9 cellular contexts compared by ENCODE assay signal in the genomic region with DNA sequence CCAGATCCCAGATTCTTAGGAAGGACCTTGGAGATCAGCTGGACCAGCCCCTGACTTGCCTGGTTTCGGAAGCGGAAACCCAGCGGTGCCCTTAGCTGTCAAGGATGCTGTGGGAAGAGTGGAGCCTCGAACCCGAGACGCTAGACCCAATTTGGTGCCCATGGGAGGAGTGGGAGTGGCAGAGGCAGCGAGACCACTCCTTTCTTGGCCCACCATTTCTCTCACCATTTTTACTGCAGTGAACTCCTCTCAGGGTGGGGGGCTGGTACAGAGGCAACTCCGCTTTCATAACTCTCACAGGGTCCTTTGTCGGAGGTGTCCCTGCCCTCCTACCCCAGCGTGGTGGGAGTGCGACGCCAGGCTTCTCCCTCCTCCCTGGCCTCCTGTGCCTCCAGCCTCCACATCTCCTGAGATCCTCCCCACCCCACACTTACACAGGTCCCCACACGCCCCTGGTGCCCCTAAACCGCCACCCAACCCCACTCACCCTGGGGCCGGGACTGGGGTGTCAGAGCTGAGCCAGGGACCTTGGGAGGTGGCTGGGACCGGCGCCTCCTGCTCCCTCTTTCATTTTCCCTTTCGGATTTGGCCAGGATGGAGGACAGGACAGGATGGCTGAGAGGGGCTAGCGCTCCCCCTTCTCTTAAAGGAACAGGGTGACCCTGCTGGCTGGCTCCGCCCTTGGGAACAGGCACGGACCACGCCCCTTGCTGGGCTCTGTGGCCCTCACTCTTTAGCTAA. TPM values are rescaled to one million over a fixed set of nuclear protein-coding genes. Genes with fewer than 3 reads are reported as not detected.
DNase-seq lines count a peak whose midpoint lies in the region; ATAC-seq, FAIRE-seq and TF ChIP-seq lines count a peak whose summit lies in the region.
"Had no signal": no experiment of that assay in that cellular context is flagged by ENCODE, and none has a peak within 500 bp of the region (broad histone marks: within the 10 kb centered on the region; RNA-seq: fewer than 3 reads in every experiment).

A gene with protein sequence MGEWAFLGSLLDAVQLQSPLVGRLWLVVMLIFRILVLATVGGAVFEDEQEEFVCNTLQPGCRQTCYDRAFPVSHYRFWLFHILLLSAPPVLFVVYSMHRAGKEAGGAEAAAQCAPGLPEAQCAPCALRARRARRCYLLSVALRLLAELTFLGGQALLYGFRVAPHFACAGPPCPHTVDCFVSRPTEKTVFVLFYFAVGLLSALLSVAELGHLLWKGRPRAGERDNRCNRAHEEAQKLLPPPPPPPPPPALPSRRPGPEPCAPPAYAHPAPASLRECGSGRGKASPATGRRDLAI (minus strand): TSS at position 617 of the 741 bp plus-strand sequence. CDS start 922 bp downstream, outside the sequence.

- no peak for TF ChIP-seq CTCF in CD14-positive monocyte (IDR thresholded peaks at IDR 0.05)
- TF ChIP-seq CTCF in epithelial cell of proximal tubule (conservative IDR thresholded peaks at IDR 0.05; ENCODE audit: low read depth, low read length), result no peak

- peaks cover 3% of the 10 kb centered on the region for H3K4me1 ChIP-seq in neuron (ENCODE audit: insufficient read depth, low read length)

- H3K9me3 ChIP-seq in MG63 (no peaks in the 10 kb centered on the region), neuron (ENCODE audit: low read length) (no peaks in the 10 kb centered on the region)

- FAIRE-seq in RCC 7860 (lab: Jason Lieb, UNC), result no peak
- FAIRE-seq: urothelium cell line had no signal

- H3K27me3 ChIP-seq in MG63 (no peaks in the 10 kb centered on the region), neuron (ENCODE audit: insufficient read depth, low read length) (peaks cover 5% of the 10 kb centered on the region)

- DNase-seq in CD14-positive monocyte (ENCODE audit: low spot score), result peak; percentile 30
- no peak for DNase-seq in MG63
- no peak for DNase-seq in epithelial cell of proximal tubule (ENCODE audit: low read depth)
- DNase-seq in RCC 7860 (ENCODE audit: low spot score), result no peak

- ATAC-seq in HG02840 (IDR thresholded peaks at IDR 0.05; ENCODE audit: low FRiP score, unreplicated experiment) (no peak), GM21619 (IDR thresholded peaks at IDR 0.05; ENCODE audit: unreplicated experiment) (no peak), HG02610 (IDR thresholded peaks at IDR 0.05; ENCODE audit: unreplicated experiment) (no peak)

- no peak within 1 kb of the TSS for H3K27ac Mint-ChIP-seq in CD14-positive monocyte

- no peaks in the 10 kb centered on the region for H3K36me3 Mint-ChIP-seq in CD14-positive monocyte

- H2AFZ ChIP-seq in neuron (ENCODE audit: low read depth, low read length), result peak within 1 kb of the TSS; percentile 94

- peak within 1 kb of the TSS; percentile 51; the same call in 1 of the 2 replicates for H3K4me3 ChIP-seq in MG63
- peak within 1 kb of the TSS; percentile 58 for H3K4me3 ChIP-seq in epithelial cell of proximal tubule (ENCODE audit: low read depth, low read length)
- peak within 1 kb of the TSS; percentile 53 for H3K4me3 ChIP-seq in neuron (ENCODE audit: low read length)

- intact Hi-C loops in CD14-positive monocyte (cut with micrococcal nuclease), result loop anchor here in 1 of 2 donors (5.0 kb wide), 2 partner anchors 38 to 168 kb away; no protein-coding TSS in a partner anchor

- H3K36me3 ChIP-seq in MG63 (no peaks in the 10 kb centered on the region), neuron (ENCODE audit: insufficient read depth, low read length) (no peaks in the 10 kb centered on the region)

- H3K4me1 Mint-ChIP-seq in CD14-positive monocyte, result peaks cover 8% of the 10 kb centered on the region

- peaks cover 0 to 2% (median 0%) of the 10 kb centered on the region in 7 donors for H3K9me3 Mint-ChIP-seq in CD14-positive monocyte

- peaks cover 37 to 45% (median 44%) of the 10 kb centered on the region in 3 donors for H3K27me3 Mint-ChIP-seq in CD14-positive monocyte (ENCODE audit: low read depth in 3 of 3)

- peak within 1 kb of the TSS; percentile 78 to 92 for H3K4me3 Mint-ChIP-seq in CD14-positive monocyte

RNA-seq across cellular contexts. Expression of the gene that starts here (rescaled TPM):
- not detected for polyA plus RNA-seq in CD14-positive monocyte
- not detected in 2 replicates for total RNA-seq in MG63 (2014; rRNA removed; shearing (Covaris generic); ENCODE audit: low replicate concordance)
- total RNA-seq in epithelial cell of proximal tubule, result 0.58 TPM in 1 of 2 replicates, not detected in the other

Comparison
In these comparisons a context has a peak if more than half of its experiments do, and no peak if none do; other contexts are left out.
1. Peak in DNase-seq in CD14-positive monocyte; RNA of the gene not detected or under 1 TPM.